In genomic region chr2:69638630-69639029, GRCh38 we compare ENCODE assay signal across 19 cellular contexts. TPM values are rescaled to one million over a fixed set of nuclear protein-coding genes. Genes with fewer than 3 reads are reported as not detected.
DNase-seq lines count a peak whose midpoint lies in the region; ATAC-seq and TF ChIP-seq lines count a peak whose summit lies in the region.
"Had no signal": no experiment of that assay in that cellular context is flagged by ENCODE, and none has a peak within 500 bp of the region (broad histone marks: within the 10 kb centered on the region; RNA-seq: fewer than 3 reads in every experiment).

No MANE protein-coding gene starts in this region.

- TF ChIP-seq CTCF in natural killer cell (IDR thresholded peaks at IDR 0.05) (no peak), Caco-2 (IDR thresholded peaks at IDR 0.05; ENCODE audit: insufficient read depth in 1 of 2, low read depth in 1 of 2, low read length in 1 of 2, severe bottlenecking in 1 of 2, unreplicated experiment in 1 of 2) (no peak)

- H3K36me3 ChIP-seq in CD4-positive, alpha-beta memory T cell (ENCODE audit: insufficient read depth, low read length) = peaks cover 15% of the 10 kb centered on the region
- no peaks in the 10 kb centered on the region for H3K36me3 ChIP-seq in Caco-2 (ENCODE audit: control insufficient read depth, insufficient read depth, low read length)
- H3K36me3 ChIP-seq: Peyer's patch, tibial nerve had no signal

- DNase-seq in activated CD4-positive, alpha-beta T cell treated with anti-CD3 and anti-CD28 coated beads, Interleukin-2, amount 10 ng/mL, durations not matched to agents 24 days and 14 days = no peak
- DNase-seq in activated CD4-positive, alpha-beta T cell treated with anti-CD3 and anti-CD28 coated beads, Interleukin-2, amount 50 U/mL, for 4 hours = no peak
- no peak for DNase-seq in CD4-positive, alpha-beta memory T cell
- no peak for DNase-seq in activated T-helper 2 cell treated with anti-CD3 and anti-CD28 coated beads, Interferon-gamma antibody, Interleukin-2, Interleukin-4, amounts not matched to agents 10 μg/mL and 5 μg/mL and 100 μg/mL, durations not matched to agents 14 hours and 24 hours and 36 hours (ENCODE audit: low spot score)
- no peak for DNase-seq in natural killer cell
- no peak for DNase-seq in Caco-2
- DNase-seq: activated CD4-positive, alpha-beta T cell treated with anti-CD3 and anti-CD28 coated beads for 48 hours; NCI-H1417 treated with DMSO at 0.1 percent for 48 hours; Peyer's patch; stimulated activated CD4-positive, alpha-beta T cell treated with anti-CD3 and anti-CD28 coated beads, Interleukin-2, amount 100 ng/mL, for 24 hours had no signal

- no peak for ATAC-seq in natural killer cell
- no peak for ATAC-seq in HG02798 (IDR thresholded peaks at IDR 0.05; ENCODE audit: poor library complexity, unreplicated experiment)
- ATAC-seq in HG02970 (IDR thresholded peaks at IDR 0.05; ENCODE audit: low FRiP score, unreplicated experiment) = no peak
- ATAC-seq: stimulated activated memory B cell treated with anti-CD40 and anti-IgM and Interleukin-4, amounts not matched to agents 10 μg/mL and 1 μg/mL and 100 μg/mL, for 72 hours had no signal

- no TSS peak for BruUV-seq in Caco-2 (replicated peaks; lab: Mats Ljungman, UMichigan)

- H3K4me1 ChIP-seq in CD4-positive, alpha-beta memory T cell (ENCODE audit: insufficient read depth, low read length) = peaks cover 77% of the 10 kb centered on the region
- H3K4me1 ChIP-seq in Caco-2 = peaks cover 28% of the 10 kb centered on the region

- H3K4me3 ChIP-seq in CD4-positive, alpha-beta memory T cell (ENCODE audit: low read length in 2 of 2) = no peak overlapping the region
- H3K4me3 ChIP-seq in Caco-2 (ENCODE audit: low read depth, low read length) = no peak overlapping the region
- H3K4me3 ChIP-seq: GM23338, lung, Peyer's patch, SJSA1, skin epidermis, tibial nerve had no signal

- POLR2A ChIA-PET in CD4-positive, alpha-beta memory T cell (lab: Charles Lee; ENCODE audit: partially characterized antibody) = interaction anchor here (1.7 to 9.5 kb wide), 4 partner anchors 10 to 58 kb away, joined by 6 to 217 read pairs (median 9); no protein-coding TSS in a partner anchor
- POLR2A ChIA-PET in Caco-2 (lab: Charles Lee) = no interaction called here

- H3K4me1 Mint-ChIP-seq in activated CD4-positive, alpha-beta T cell treated with anti-CD3 and anti-CD28 coated beads, Interleukin-2, amount 10 ng/mL, durations not matched to agents 24 days and 14 days = peaks cover 57% of the 10 kb centered on the region
- H3K4me1 Mint-ChIP-seq in CD4-positive, alpha-beta memory T cell = peaks cover 57 to 76% (median 65%) of the 10 kb centered on the region in 4 donors
- H3K4me1 Mint-ChIP-seq in activated T-helper 2 cell treated with anti-CD3 and anti-CD28 coated beads, Interferon-gamma antibody, Interleukin-2, Interleukin-4, amounts not matched to agents 10 μg/mL and 5 μg/mL and 100 μg/mL, durations not matched to agents 14 hours and 24 hours and 36 hours (ENCODE audit: low read depth) = peaks cover 66% of the 10 kb centered on the region
- peaks cover 80 to 83% of the 10 kb centered on the region in 2 donors for H3K4me1 Mint-ChIP-seq in natural killer cell
- H3K4me1 Mint-ChIP-seq in Caco-2 (ENCODE audit: low read depth, unreplicated experiment) = peaks cover 48% of the 10 kb centered on the region

- CTCF ChIA-PET in CD4-positive, alpha-beta memory T cell (lab: Charles Lee; ENCODE audit: partially characterized antibody) = interaction anchor here (0.7 to 9.1 kb wide), 8 partner anchors 11 to 182 kb away, joined by 3 to 79 read pairs (median 5); no protein-coding TSS in a partner anchor
- CTCF ChIA-PET in Caco-2 (lab: Charles Lee) = interaction anchor here (0.7 kb wide), 1 partner anchor 77 kb away, joined by 3 read pairs; no protein-coding TSS in a partner anchor

- no peaks in the 10 kb centered on the region for H3K9me3 Mint-ChIP-seq in activated CD4-positive, alpha-beta T cell treated with anti-CD3 and anti-CD28 coated beads, Interleukin-2, amount 10 ng/mL, durations not matched to agents 24 days and 14 days
- no peaks in the 10 kb centered on the region for H3K9me3 Mint-ChIP-seq in CD4-positive, alpha-beta memory T cell
- H3K9me3 Mint-ChIP-seq in activated T-helper 2 cell treated with anti-CD3 and anti-CD28 coated beads, Interferon-gamma antibody, Interleukin-2, Interleukin-4, amounts not matched to agents 10 μg/mL and 5 μg/mL and 100 μg/mL, durations not matched to agents 14 hours and 24 hours and 36 hours = no peaks in the 10 kb centered on the region
- no peaks in the 10 kb centered on the region for H3K9me3 Mint-ChIP-seq in natural killer cell
- no peaks in the 10 kb centered on the region for H3K9me3 Mint-ChIP-seq in Caco-2 (ENCODE audit: unreplicated experiment)
- H3K9me3 Mint-ChIP-seq: GM23338; stimulated activated memory B cell treated with anti-CD40 and anti-IgM and Interleukin-4, amounts not matched to agents 10 μg/mL and 1 μg/mL and 100 μg/mL, for 72 hours had no signal

- intact Hi-C loops in activated CD4-positive, alpha-beta T cell treated with anti-CD3 and anti-CD28 coated beads, Interleukin-2, amount 10 ng/mL, durations not matched to agents 24 days and 14 days (cut with micrococcal nuclease) = no loop called here
- intact Hi-C loops in CD4-positive, alpha-beta memory T cell (cut with micrococcal nuclease) = no loop called here
- intact Hi-C loops in activated T-helper 2 cell treated with anti-CD3 and anti-CD28 coated beads, Interferon-gamma antibody, Interleukin-2, Interleukin-4, amounts not matched to agents 10 μg/mL and 5 μg/mL and 100 μg/mL, durations not matched to agents 14 hours and 24 hours and 36 hours (cut with micrococcal nuclease) = no loop called here
- intact Hi-C loops in natural killer cell (cut with micrococcal nuclease) = no loop called here
- intact Hi-C loops in Caco-2 (cut with micrococcal nuclease; ENCODE audit: unreplicated experiment) = no loop called here

- peak overlapping the region; percentile 6 for H3K27ac Mint-ChIP-seq in activated CD4-positive, alpha-beta T cell treated with anti-CD3 and anti-CD28 coated beads, Interleukin-2, amount 10 ng/mL, durations not matched to agents 24 days and 14 days
- peak overlapping the region; percentile 44 to 99 (median 85) for H3K27ac Mint-ChIP-seq in CD4-positive, alpha-beta memory T cell
- H3K27ac Mint-ChIP-seq in activated T-helper 2 cell treated with anti-CD3 and anti-CD28 coated beads, Interferon-gamma antibody, Interleukin-2, Interleukin-4, amounts not matched to agents 10 μg/mL and 5 μg/mL and 100 μg/mL, durations not matched to agents 14 hours and 24 hours and 36 hours = peak overlapping the region; percentile 13
- H3K27ac Mint-ChIP-seq in natural killer cell = peak overlapping the region; percentile 95 to 97
- no peak overlapping the region for H3K27ac Mint-ChIP-seq in Caco-2 (ENCODE audit: unreplicated experiment)
- H3K27ac Mint-ChIP-seq: GM23338; stimulated activated memory B cell treated with anti-CD40 and anti-IgM and Interleukin-4, amounts not matched to agents 10 μg/mL and 1 μg/mL and 100 μg/mL, for 72 hours had no signal

- H3K27ac ChIP-seq in CD4-positive, alpha-beta memory T cell (ENCODE audit: low read depth, low read length) = peak overlapping the region; percentile 80
- H3K27ac ChIP-seq: coronary artery, Peyer's patch, SJSA1, skin epidermis, tibial nerve had no signal

- no peaks in the 10 kb centered on the region for H3K27me3 Mint-ChIP-seq in activated CD4-positive, alpha-beta T cell treated with anti-CD3 and anti-CD28 coated beads, Interleukin-2, amount 10 ng/mL, durations not matched to agents 24 days and 14 days
- no peaks in the 10 kb centered on the region for H3K27me3 Mint-ChIP-seq in CD4-positive, alpha-beta memory T cell
- no peaks in the 10 kb centered on the region for H3K27me3 Mint-ChIP-seq in activated T-helper 2 cell treated with anti-CD3 and anti-CD28 coated beads, Interferon-gamma antibody, Interleukin-2, Interleukin-4, amounts not matched to agents 10 μg/mL and 5 μg/mL and 100 μg/mL, durations not matched to agents 14 hours and 24 hours and 36 hours (ENCODE audit: low read depth)
- H3K27me3 Mint-ChIP-seq in natural killer cell (ENCODE audit: low read depth in 2 of 2) (no peaks in the 10 kb centered on the region), Caco-2 (ENCODE audit: insufficient read depth, unreplicated experiment) (no peaks in the 10 kb centered on the region)

- H3K36me3 Mint-ChIP-seq in activated CD4-positive, alpha-beta T cell treated with anti-CD3 and anti-CD28 coated beads, Interleukin-2, amount 10 ng/mL, durations not matched to agents 24 days and 14 days (ENCODE audit: low read depth) = peaks cover 52% of the 10 kb centered on the region
- peaks cover 52 to 67% of the 10 kb centered on the region in 2 donors for H3K36me3 Mint-ChIP-seq in CD4-positive, alpha-beta memory T cell
- peaks cover 67% of the 10 kb centered on the region for H3K36me3 Mint-ChIP-seq in activated T-helper 2 cell treated with anti-CD3 and anti-CD28 coated beads, Interferon-gamma antibody, Interleukin-2, Interleukin-4, amounts not matched to agents 10 μg/mL and 5 μg/mL and 100 μg/mL, durations not matched to agents 14 hours and 24 hours and 36 hours (ENCODE audit: low read depth)
- H3K36me3 Mint-ChIP-seq in natural killer cell (no peaks in the 10 kb centered on the region), Caco-2 (ENCODE audit: insufficient read depth, unreplicated experiment) (peaks cover 18% of the 10 kb centered on the region)
- H3K36me3 Mint-ChIP-seq: stimulated activated memory B cell treated with anti-CD40 and anti-IgM and Interleukin-4, amounts not matched to agents 10 μg/mL and 1 μg/mL and 100 μg/mL, for 72 hours had no signal

- H3K9me3 ChIP-seq in CD4-positive, alpha-beta memory T cell (ENCODE audit: control insufficient read depth in 1 of 2, low read length in 2 of 2) = no peaks in the 10 kb centered on the region
- no peaks in the 10 kb centered on the region for H3K9me3 ChIP-seq in Caco-2
- H3K9me3 ChIP-seq: Peyer's patch, SJSA1, tibial nerve had no signal

- no peaks in the 10 kb centered on the region for H3K27me3 ChIP-seq in CD4-positive, alpha-beta memory T cell (ENCODE audit: insufficient read depth, low read length)
- H3K27me3 ChIP-seq in Caco-2 (replicated peaks; ENCODE audit: control insufficient read depth, insufficient read depth, low read length) = no peaks in the 10 kb centered on the region
- H3K27me3 ChIP-seq: Peyer's patch, SJSA1, tibial nerve had no signal

- peak overlapping the region; percentile 33 for H3K4me3 Mint-ChIP-seq in activated CD4-positive, alpha-beta T cell treated with anti-CD3 and anti-CD28 coated beads, Interleukin-2, amount 10 ng/mL, durations not matched to agents 24 days and 14 days
- H3K4me3 Mint-ChIP-seq in CD4-positive, alpha-beta memory T cell = peak overlapping the region; percentile 43 to 99 (median 96)
- peak overlapping the region; percentile 3 for H3K4me3 Mint-ChIP-seq in activated T-helper 2 cell treated with anti-CD3 and anti-CD28 coated beads, Interferon-gamma antibody, Interleukin-2, Interleukin-4, amounts not matched to agents 10 μg/mL and 5 μg/mL and 100 μg/mL, durations not matched to agents 14 hours and 24 hours and 36 hours (ENCODE audit: low read depth)
- peak overlapping the region; percentile 10 for H3K4me3 Mint-ChIP-seq in natural killer cell
- no peak overlapping the region for H3K4me3 Mint-ChIP-seq in Caco-2 (ENCODE audit: unreplicated experiment)
- H3K4me3 Mint-ChIP-seq: GM23338; stimulated activated memory B cell treated with anti-CD40 and anti-IgM and Interleukin-4, amounts not matched to agents 10 μg/mL and 1 μg/mL and 100 μg/mL, for 72 hours had no signal

RNA-seq across cellular contexts. Expression of gene AAK1, which starts 4.9 kb away (rescaled TPM):
- total RNA-seq in activated CD4-positive, alpha-beta T cell treated with anti-CD3 and anti-CD28 coated beads, Interleukin-2, amount 10 ng/mL, durations not matched to agents 24 days and 14 days = 81.7 and 86.0 TPM in 2 replicates
- total RNA-seq in CD4-positive, alpha-beta memory T cell = 100 to 1,000 TPM; 220 to 225 TPM
- polyA plus RNA-seq in CD4-positive, alpha-beta memory T cell = 100 to 1,000 TPM in 1 of 2 donors, 10 to 100 TPM in 1; 27.6 to 129 TPM
- 108 TPM in 2 replicates for total RNA-seq in activated T-helper 2 cell treated with anti-CD3 and anti-CD28 coated beads, Interferon-gamma antibody, Interleukin-2, Interleukin-4, amounts not matched to agents 10 μg/mL and 5 μg/mL and 100 μg/mL, durations not matched to agents 14 hours and 24 hours and 36 hours
- total RNA-seq in natural killer cell (100 to 1,000 TPM; 174 to 249 (median 204) TPM), Caco-2 (2022) (39.7 and 50.8 TPM in 2 replicates)
